ENCODE assay signal across 8 cellular contexts in the genomic region with DNA sequence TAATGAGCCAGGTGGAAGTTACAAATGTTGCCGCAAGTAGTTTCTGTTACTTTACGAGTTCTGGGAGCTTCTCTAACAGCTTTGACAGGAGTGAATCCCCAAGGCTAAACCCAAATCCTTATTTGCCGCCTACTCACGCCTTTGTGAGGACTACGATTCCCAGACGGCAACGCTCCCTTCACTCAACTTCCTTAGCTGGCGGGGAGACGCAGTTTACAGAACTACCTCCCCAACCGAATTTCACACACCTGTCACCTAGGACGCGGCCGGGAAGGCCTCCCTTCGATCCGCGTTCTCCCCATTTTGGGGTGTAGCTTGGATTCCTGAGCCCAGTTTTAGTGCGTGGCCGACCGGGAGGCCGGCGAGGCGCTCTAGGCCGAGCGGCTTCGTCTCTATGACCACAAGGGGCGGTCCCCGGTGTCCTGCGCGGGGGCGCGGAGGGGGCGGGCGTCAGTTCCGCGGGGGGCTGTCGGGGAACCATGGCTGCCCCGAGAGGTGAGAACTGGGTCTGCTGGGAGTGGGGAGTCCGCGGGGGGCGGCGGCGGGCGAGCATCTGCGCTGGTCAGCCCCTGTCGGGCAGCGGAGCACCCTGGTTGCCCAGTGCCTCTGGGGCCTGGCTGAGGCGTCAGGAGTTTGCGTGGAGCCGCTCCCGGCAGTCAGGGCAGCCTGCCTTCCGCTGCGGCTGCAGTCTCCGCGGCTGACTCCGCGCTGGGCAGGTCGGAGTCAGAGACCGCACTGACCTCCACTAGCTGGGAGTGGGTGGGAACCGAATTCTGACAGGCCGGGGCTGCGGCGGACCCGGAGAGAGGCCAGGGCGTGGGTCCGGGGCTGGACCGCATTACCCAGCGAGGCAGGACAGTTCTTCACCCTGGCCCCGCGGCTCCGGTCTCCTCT. TPM values are rescaled to one million over a fixed set of nuclear protein-coding genes. Genes with fewer than 3 reads are reported as not detected.
DNase-seq lines count a peak whose midpoint lies in the region; TF ChIP-seq lines count a peak whose summit lies in the region.

Gene SLC35A1, plus strand, starts transcription at position 450 of the 894 bp plus-strand sequence. Its CDS starts 30 bp downstream, at position 480.

- peak within 1 kb of the TSS; percentile 78 for H3K4me3 ChIP-seq in HFF-Myc (replicated peaks; ENCODE audit: low read depth, low read length)

- peak within 1 kb of the TSS; percentile 95 for H3K27ac ChIP-seq in substantia nigra (ENCODE audit: low read depth, low read length, poor library complexity, severe bottlenecking)

- CTCF ChIA-PET in activated naive CD4-positive, alpha-beta T cell treated with anti-CD3 and anti-CD28 coated beads, Interleukin-2, amount 10 ng/mL, durations not matched to agents 7 days and 5 days (lab: Charles Lee): no interaction called here

- H3K4me1 Mint-ChIP-seq in activated naive CD4-positive, alpha-beta T cell treated with anti-CD3 and anti-CD28 coated beads, Interleukin-2, amount 10 ng/mL, durations not matched to agents 7 days and 5 days: peaks cover 29% of the 10 kb centered on the region

- TF ChIP-seq CTCF in HFF-Myc (IDR thresholded peaks at IDR 0.05; ENCODE audit: low read depth, low read length, missing control alignments): no peak

- peak within 1 kb of the TSS; percentile 96 for H3K4me3 Mint-ChIP-seq in activated naive CD4-positive, alpha-beta T cell treated with anti-CD3 and anti-CD28 coated beads, Interleukin-2, amount 10 ng/mL, durations not matched to agents 7 days and 5 days

- peak; percentile 60 for DNase-seq in GM04504 (ENCODE audit: low read depth)
- peak; percentile 42 for DNase-seq in HFF-Myc (ENCODE audit: extremely low read depth, low read depth)
- DNase-seq in MV-4-11 (lab: John Stamatoyannopoulos, UW): peak; percentile 73
- peak; percentile 87 for DNase-seq in SK-N-DZ (ENCODE audit: low spot score)
- DNase-seq in activated naive CD4-positive, alpha-beta T cell treated with anti-CD3 and anti-CD28 coated beads, Interleukin-2, amount 10 ng/mL, durations not matched to agents 7 days and 5 days: peak; percentile 86
- peak; percentile 86 for DNase-seq in globus pallidus (ENCODE audit: low spot score)
- DNase-seq in non-pigmented ciliary epithelial cell (ENCODE audit: low read depth): peak; percentile 37
- DNase-seq in substantia nigra (lab: John Stamatoyannopoulos, UW): peak; percentile 34 to 97 (median 83)

- no peaks in the 10 kb centered on the region for H3K36me3 Mint-ChIP-seq in activated naive CD4-positive, alpha-beta T cell treated with anti-CD3 and anti-CD28 coated beads, Interleukin-2, amount 10 ng/mL, durations not matched to agents 7 days and 5 days

- peaks cover 6% of the 10 kb centered on the region for H3K27me3 Mint-ChIP-seq in activated naive CD4-positive, alpha-beta T cell treated with anti-CD3 and anti-CD28 coated beads, Interleukin-2, amount 10 ng/mL, durations not matched to agents 7 days and 5 days

- no peaks in the 10 kb centered on the region for H3K9me3 Mint-ChIP-seq in activated naive CD4-positive, alpha-beta T cell treated with anti-CD3 and anti-CD28 coated beads, Interleukin-2, amount 10 ng/mL, durations not matched to agents 7 days and 5 days

- H3K27ac Mint-ChIP-seq in activated naive CD4-positive, alpha-beta T cell treated with anti-CD3 and anti-CD28 coated beads, Interleukin-2, amount 10 ng/mL, durations not matched to agents 7 days and 5 days: peak within 1 kb of the TSS; percentile 95

RNA-seq across cellular contexts. Expression of gene SLC35A1, which starts in this region (rescaled TPM):
- polyA plus RNA-seq in SK-N-DZ (2014; cell fraction: cytosol; rRNA removed): 40.0 and 44.0 TPM in 2 replicates
- 30.6 and 53.9 TPM in 2 replicates for polyA plus RNA-seq in SK-N-DZ (2014; cell fraction: nucleus; rRNA removed)

Comparison
In these comparisons a context has a peak if more than half of its experiments do, and no peak if none do; other contexts are left out.
1. Peak in every context shown above with its lines: DNase-seq, H3K4me3 ChIP-seq and H3K27ac ChIP-seq.
2. DNase-seq: peak in every context shown above with its lines; median percentile 87 in SK-N-DZ; 86 in activated naive CD4-positive, alpha-beta T cell treated with anti-CD3 and anti-CD28 coated beads, Interleukin-2, amount 10 ng/mL, durations not matched to agents 7 days and 5 days; 86 in globus pallidus; 83 in substantia nigra; 73 in MV-4-11; 60 in GM04504; 42 in HFF-Myc; 37 in non-pigmented ciliary epithelial cell.